Comparison of ENCODE assay signal across 15 cellular contexts in the genomic region with DNA sequence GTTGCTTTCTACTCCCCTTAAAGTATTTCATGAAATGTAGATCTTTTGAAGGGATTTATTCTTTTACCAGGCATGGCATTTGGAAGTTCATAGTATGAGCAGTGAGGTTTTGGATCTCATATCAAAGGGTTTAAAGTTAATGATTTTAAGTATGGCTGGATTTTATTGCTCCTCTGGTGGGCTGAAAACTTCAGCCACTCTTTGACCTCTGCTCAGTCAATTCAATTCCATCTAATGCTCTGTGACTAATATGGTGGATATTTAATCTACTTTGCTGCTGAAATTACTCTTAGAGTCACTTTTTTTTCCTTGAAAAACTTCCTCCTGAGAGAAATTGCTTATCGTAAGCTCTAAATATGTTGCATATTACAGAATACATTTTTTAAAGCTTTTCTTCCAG.
DNase-seq lines count a peak whose midpoint lies in the region; TF ChIP-seq lines count a peak whose summit lies in the region.
"Had no signal": no experiment of that assay in that cellular context is flagged by ENCODE, and none has a peak within 500 bp of the region (broad histone marks: within the 10 kb centered on the region; RNA-seq: fewer than 3 reads in every experiment).

No MANE protein-coding gene starts in this region.

- no peaks in the 10 kb centered on the region for H3K9me3 ChIP-seq in SJCRH30 (replicated peaks)
- H3K9me3 ChIP-seq in spleen, result no peaks in the 10 kb centered on the region
- H3K9me3 ChIP-seq: A549, BLaER1 had no signal

- H3K27me3 ChIP-seq in SJCRH30 (no peaks in the 10 kb centered on the region), spleen (replicated peaks in 1 of 7) (no peaks in the 10 kb centered on the region)
- H3K27me3 ChIP-seq: BLaER1 had no signal

- H3K4me3 ChIP-seq in SJCRH30 (no peak overlapping the region), spleen (no peak overlapping the region)
- H3K4me3 ChIP-seq: A549, BLaER1 had no signal

- intact Hi-C loops in spleen (cut with DNase I; ENCODE audit: low total_unique reads), result no loop called here

- TF ChIP-seq CTCF in spleen (IDR thresholded peaks at IDR 0.05 in 8 of 11, conservative IDR thresholded peaks at IDR 0.05 in 3 of 11), result no peak

- peak; percentile 68 for DNase-seq in ACHN
- DNase-seq in SJCRH30, result peak in 1 of 2 experiments; percentile 62
- peak; percentile 64 for DNase-seq in kidney glomerular epithelial cell (lab: John Stamatoyannopoulos, UW)
- DNase-seq in renal cortical epithelial cell (ENCODE audit: low read depth), result peak; percentile 89
- no peak for DNase-seq in spleen
- DNase-seq in dedifferentiated amniotic fluid mesenchymal stem cell (ENCODE audit: extremely low spot score), result no peak
- DNase-seq in midbrain (lab: John Stamatoyannopoulos, UW), result no peak
- DNase-seq: CD4-positive, alpha-beta memory T cell; DMS153; DMS79; GF-D8; H9 had no signal

- WGBS in spleen, 5 donors, result 83 to 97% (median 89%) methylated on average over 1 of the region's 1 CpG

- TF ChIP-seq POLR2A in spleen (IDR thresholded peaks at IDR 0.05), result no peak

- H3K4me1 ChIP-seq in SJCRH30 (peaks cover 18% of the 10 kb centered on the region), spleen (no peaks in the 10 kb centered on the region)
- H3K4me1 ChIP-seq: A549, BLaER1 had no signal

- in situ Hi-C loops in ACHN (cut with HindIII; ENCODE audit: low pct_ligation_motif_present, low pct_unique_long_range_greater_than_20kb, low sequenced_read_pairs), result no loop called here

- no peaks in the 10 kb centered on the region for H3K36me3 ChIP-seq in SJCRH30
- no peaks in the 10 kb centered on the region for H3K36me3 ChIP-seq in spleen
- H3K36me3 ChIP-seq: BLaER1 had no signal

- H3K27ac ChIP-seq in SJCRH30 (peak overlapping the region; percentile 23; the same call in 1 of the 2 replicates), spleen (no peak overlapping the region)
- H3K27ac ChIP-seq: 22Rv1, A549, BLaER1 had no signal

Comparison
In these comparisons a context has a peak if more than half of its experiments do, and no peak if none do; other contexts are left out.
1. DNase-seq: peak in ACHN (single experiment), kidney glomerular epithelial cell (single experiment) and renal cortical epithelial cell (single experiment); none in spleen (single experiment), dedifferentiated amniotic fluid mesenchymal stem cell (single experiment) and midbrain (single experiment).